8 cellular contexts compared by ENCODE assay signal in genomic region chr5:132369012-132369470, GRCh38. TPM values are rescaled to one million over a fixed set of nuclear protein-coding genes. Genes with fewer than 3 reads are reported as not detected.
DNase-seq lines count a peak whose midpoint lies in the region; FAIRE-seq and TF ChIP-seq lines count a peak whose summit lies in the region.

No MANE protein-coding gene starts in this region.

- H3K36me3 Mint-ChIP-seq in T-helper 1 cell treated with Interleukin-12 subunit alpha and Interleukin-12 subunit beta and Interleukin-4 antibody, amounts not matched to agents 30 μg/mL and 1 μg/mL, for 36 hours (ENCODE audit: low read depth), result no peaks in the 10 kb centered on the region

- no peaks in the 10 kb centered on the region for H3K9me3 Mint-ChIP-seq in T-helper 1 cell treated with Interleukin-12 subunit alpha and Interleukin-12 subunit beta and Interleukin-4 antibody, amounts not matched to agents 30 μg/mL and 1 μg/mL, for 36 hours

- no peaks in the 10 kb centered on the region for H3K27me3 Mint-ChIP-seq in T-helper 1 cell treated with Interleukin-12 subunit alpha and Interleukin-12 subunit beta and Interleukin-4 antibody, amounts not matched to agents 30 μg/mL and 1 μg/mL, for 36 hours (ENCODE audit: low read depth)

- no peak overlapping the region for H2BK5ac ChIP-seq in trophoblast cell (ENCODE audit: low read depth, low read length, poor library complexity)

- H4K8ac ChIP-seq in trophoblast cell (ENCODE audit: low read depth, low read length), result peak overlapping the region; percentile 91

- H3K79me1 ChIP-seq in trophoblast cell (ENCODE audit: low read length), result peaks cover 10% of the 10 kb centered on the region

- no peak for TF ChIP-seq EP300 in esophagus muscularis mucosa (IDR thresholded peaks at IDR 0.05)

- H3K4me3 ChIP-seq in esophagus muscularis mucosa, result peak overlapping the region; percentile 64 to 90 (median 80)
- peak overlapping the region; percentile 90 for H3K4me3 ChIP-seq in trophoblast cell (ENCODE audit: low read depth, low read length)

- H3K4me1 Mint-ChIP-seq in T-helper 1 cell treated with Interleukin-12 subunit alpha and Interleukin-12 subunit beta and Interleukin-4 antibody, amounts not matched to agents 30 μg/mL and 1 μg/mL, for 36 hours (ENCODE audit: low read depth), result peaks cover 18% of the 10 kb centered on the region

- peak; percentile 79 for FAIRE-seq in RCC 7860 (lab: Jason Lieb, UNC)

- TF ChIP-seq CTCF in esophagus muscularis mucosa (IDR thresholded peaks at IDR 0.05), result no peak

- peak overlapping the region; percentile 95 for H3K4me2 ChIP-seq in trophoblast cell (ENCODE audit: low read length)

- intact Hi-C loops in esophagus muscularis mucosa (cut with DNase I), result loop anchor here (5.0 kb wide), 1 partner anchor 77 kb away; the partner anchor contains the start of gene SLC22A4

- H3K27ac ChIP-seq in esophagus muscularis mucosa (replicated peaks in 1 of 4) (peak overlapping the region; percentile 81 to 92 (median 92)), trophoblast cell (ENCODE audit: low read depth, low read length) (no peak overlapping the region)

- H3K14ac ChIP-seq in trophoblast cell (ENCODE audit: low read length), result peak overlapping the region; percentile 68

- H3K23ac ChIP-seq in trophoblast cell (ENCODE audit: low read length), result no peak overlapping the region

- H3K27ac Mint-ChIP-seq in T-helper 1 cell treated with Interleukin-12 subunit alpha and Interleukin-12 subunit beta and Interleukin-4 antibody, amounts not matched to agents 30 μg/mL and 1 μg/mL, for 36 hours, result peak overlapping the region; percentile 34

- peak overlapping the region; percentile 83 for H3K18ac ChIP-seq in trophoblast cell (ENCODE audit: low read length)

- H2BK12ac ChIP-seq in trophoblast cell (ENCODE audit: low read length), result peak overlapping the region; percentile 26

- DNase-seq in T-helper 1 cell (no peak), RCC 7860 (ENCODE audit: low spot score) (peak; percentile 6), esophagus muscularis mucosa (ENCODE audit: extremely low spot score) (no peak), trophoblast cell (no peak), NCI-H2107 treated with DMSO at 0.1 percent for 48 hours (lab: John Stamatoyannopoulos, UW; ENCODE audit: unreplicated experiment) (no peak), T1000 (lab: John Stamatoyannopoulos, UW) (no peak), cerebellar nuclear complex (lab: John Stamatoyannopoulos, UW) (no peak)

- 9% methylated on average over 7 of the region's 9 CpGs for WGBS in esophagus muscularis mucosa
- WGBS in trophoblast cell (ENCODE audit: extremely low coverage, insufficient coverage, insufficient read length), result no CpG with 5 or more reads among the region's 9 CpGs

- H3K27me3 ChIP-seq in esophagus muscularis mucosa (no peaks in the 10 kb centered on the region), trophoblast cell (ENCODE audit: insufficient read depth, low read length) (no peaks in the 10 kb centered on the region)

- H3K4me1 ChIP-seq in esophagus muscularis mucosa (peaks cover 20 to 49% (median 43%) of the 10 kb centered on the region in 4 donors), trophoblast cell (ENCODE audit: control insufficient read depth in 1 of 2, insufficient read depth in 2 of 2, low read length in 2 of 2) (peaks cover 17 to 23% of the 10 kb centered on the region in 2 experiments)

- H2AFZ ChIP-seq in trophoblast cell (ENCODE audit: insufficient read depth, low read length, poor library complexity), result peak overlapping the region; percentile 92

- peak overlapping the region; percentile 81 for H4K12ac ChIP-seq in trophoblast cell (ENCODE audit: low read depth, low read length)

- H3K4ac ChIP-seq in trophoblast cell (ENCODE audit: low read depth, low read length), result peak overlapping the region; percentile 82

- no peak for TF ChIP-seq POLR2A in esophagus muscularis mucosa (IDR thresholded peaks at IDR 0.05; ENCODE audit: low read depth)

- H3K9me3 ChIP-seq in esophagus muscularis mucosa (no peaks in the 10 kb centered on the region), trophoblast cell (ENCODE audit: insufficient read depth, low read depth, low read length) (no peaks in the 10 kb centered on the region)

- no peak overlapping the region for H2AK5ac ChIP-seq in trophoblast cell (ENCODE audit: low read length)

- H3K9ac ChIP-seq in trophoblast cell (ENCODE audit: low read length), result peak overlapping the region; percentile 81

- peaks cover 11% of the 10 kb centered on the region for H3K79me2 ChIP-seq in trophoblast cell (ENCODE audit: control insufficient read depth, insufficient read depth, low read length, poor library complexity)

- peak overlapping the region; percentile 41 for H3K4me3 Mint-ChIP-seq in T-helper 1 cell treated with Interleukin-12 subunit alpha and Interleukin-12 subunit beta and Interleukin-4 antibody, amounts not matched to agents 30 μg/mL and 1 μg/mL, for 36 hours

- H3K36me3 ChIP-seq in esophagus muscularis mucosa (no peaks in the 10 kb centered on the region), trophoblast cell (ENCODE audit: control insufficient read depth in 1 of 2, insufficient read depth in 2 of 2, low read length in 2 of 2) (no peaks in the 10 kb centered on the region)

- peak overlapping the region; percentile 68 for H2BK120ac ChIP-seq in trophoblast cell (ENCODE audit: insufficient read depth, low read length, poor library complexity)

- H4K91ac ChIP-seq in trophoblast cell (ENCODE audit: low read depth, low read length), result peak overlapping the region; percentile 72

RNA-seq across cellular contexts. Expression of gene SLC22A5, which starts 0.5 kb away (rescaled TPM):
- 1 to 10 TPM; 6.2 to 8.8 (median 7.5) TPM for total RNA-seq in esophagus muscularis mucosa
- 6.1 and 6.6 TPM in 2 replicates for polyA plus RNA-seq in trophoblast cell (2013)
